Comparison of ENCODE assay signal across 8 cellular contexts in the genomic region with DNA sequence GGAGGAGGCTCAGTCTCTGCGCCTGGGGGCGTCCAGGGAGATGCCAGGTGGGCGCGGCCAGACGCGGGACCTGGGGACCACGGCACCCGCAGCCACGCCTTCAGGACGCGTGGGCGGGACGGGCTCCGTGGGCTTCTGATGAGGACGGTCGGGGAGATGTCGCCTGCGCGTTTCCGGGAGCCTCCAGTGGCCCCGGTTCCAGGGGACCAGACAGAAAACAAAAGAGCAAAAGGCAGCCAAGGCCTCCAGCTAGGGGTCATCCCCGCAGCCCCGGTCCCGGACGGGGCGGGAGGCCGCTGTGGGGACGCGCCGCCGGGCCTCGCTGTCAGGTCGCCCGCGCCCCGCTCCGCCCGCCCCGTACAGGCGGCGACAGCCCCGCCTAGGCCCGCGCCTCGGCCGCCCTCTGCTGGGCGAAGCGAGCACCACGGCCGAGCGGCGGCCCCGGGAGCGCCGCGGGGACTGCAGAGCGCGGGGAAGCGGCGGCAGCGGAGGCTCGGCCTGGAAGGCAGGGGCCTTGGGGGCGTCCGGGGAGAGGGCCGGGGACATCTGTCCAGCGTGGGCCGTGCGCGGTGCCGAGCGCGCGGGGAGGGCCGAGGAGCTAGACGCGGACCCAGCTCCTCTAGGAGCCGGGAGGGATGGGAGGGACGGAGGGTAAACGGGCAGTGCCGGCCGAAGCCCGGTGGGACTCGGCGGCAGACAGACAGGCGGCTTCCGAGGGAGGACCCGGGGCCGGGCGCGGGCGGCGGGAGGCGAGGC. TPM values are rescaled to one million over a fixed set of nuclear protein-coding genes. Genes with fewer than 3 reads are reported as not detected.
DNase-seq lines count a peak whose midpoint lies in the region; ATAC-seq and TF ChIP-seq lines count a peak whose summit lies in the region.

No MANE protein-coding gene starts in this region.

- H3K27ac ChIP-seq in OCI-LY7 (ENCODE audit: low read depth, low read length, poor library complexity, severe bottlenecking) (peak overlapping the region; percentile 34), esophagus muscularis mucosa (replicated peaks in 1 of 4) (peak overlapping the region; percentile 85 to 89 (median 88))

- peak overlapping the region; percentile 98 for H2AFZ ChIP-seq in OCI-LY7 (ENCODE audit: low read length)

- H3K27me3 ChIP-seq in Caco-2 (replicated peaks; ENCODE audit: control insufficient read depth, insufficient read depth, low read length) (no peaks in the 10 kb centered on the region), esophagus muscularis mucosa (no peaks in the 10 kb centered on the region)

- TF ChIP-seq CTCF in Caco-2 (IDR thresholded peaks at IDR 0.05; ENCODE audit: insufficient read depth in 1 of 2, low read depth in 1 of 2, low read length in 1 of 2, severe bottlenecking in 1 of 2, unreplicated experiment in 1 of 2) (peak; percentile 27 to 71), OCI-LY7 (conservative IDR thresholded peaks at IDR 0.05; ENCODE audit: low read length) (peak; percentile 70), esophagus muscularis mucosa (IDR thresholded peaks at IDR 0.05) (peak; percentile 92 to 96 (median 92))

- TF ChIP-seq EP300 in esophagus muscularis mucosa (IDR thresholded peaks at IDR 0.05), result no peak

- DNase-seq in Caco-2 (peak; percentile 49 to 89), HT-29 (ENCODE audit: low spot score) (peak; percentile 74), OCI-LY7 (ENCODE audit: low spot score) (peak; percentile 86), esophagus muscularis mucosa (ENCODE audit: extremely low spot score) (no peak), myocyte (ENCODE audit: low read depth) (peak; percentile 71)
- peak; percentile 91 for DNase-seq in activated T-cell treated with anti-CD3 and anti-CD28 coated beads, Interleukin-2, amount 50 U/mL, for 24 hours
- peak; percentile 61 to 66 for DNase-seq in stimulated activated CD8-positive, alpha-beta memory T cell treated with anti-CD3 and anti-CD28 coated beads, Interleukin-7, amount 100 ng/mL, for 48 hours (ENCODE audit: extremely low read depth in 1 of 2, low read depth in 1 of 2)

- no peak overlapping the region for H3K27ac Mint-ChIP-seq in Caco-2 (ENCODE audit: unreplicated experiment)
- peak overlapping the region; percentile 88 for H3K27ac Mint-ChIP-seq in activated T-cell treated with anti-CD3 and anti-CD28 coated beads, Interleukin-2, amount 50 U/mL, for 24 hours

- H3K4me3 Mint-ChIP-seq in Caco-2 (ENCODE audit: unreplicated experiment), result peak overlapping the region; percentile 79
- H3K4me3 Mint-ChIP-seq in activated T-cell treated with anti-CD3 and anti-CD28 coated beads, Interleukin-2, amount 50 U/mL, for 24 hours, result peak overlapping the region; percentile 80

- POLR2A ChIA-PET in Caco-2 (lab: Charles Lee), result no interaction called here
- POLR2A ChIA-PET in OCI-LY7 (lab: Charles Lee), result interaction anchor here (0.7 to 1.0 kb wide), 2 partner anchors 288 to 1960 kb away, joined by 3 read pairs; no protein-coding TSS in a partner anchor

- no peaks in the 10 kb centered on the region for H3K36me3 ChIP-seq in Caco-2 (ENCODE audit: control insufficient read depth, insufficient read depth, low read length)
- H3K36me3 ChIP-seq in OCI-LY7 (ENCODE audit: insufficient read depth, low read length), result no peaks in the 10 kb centered on the region
- H3K36me3 ChIP-seq in esophagus muscularis mucosa, result no peaks in the 10 kb centered on the region

- H3K36me3 Mint-ChIP-seq in Caco-2 (ENCODE audit: insufficient read depth, unreplicated experiment), result no peaks in the 10 kb centered on the region
- H3K36me3 Mint-ChIP-seq in activated T-cell treated with anti-CD3 and anti-CD28 coated beads, Interleukin-2, amount 50 U/mL, for 24 hours (ENCODE audit: low read depth), result no peaks in the 10 kb centered on the region

- peak; percentile 89 for ATAC-seq in GM21367 (IDR thresholded peaks at IDR 0.05; ENCODE audit: unreplicated experiment)

- intact Hi-C loops in Caco-2 (cut with micrococcal nuclease; ENCODE audit: unreplicated experiment) (loop anchor here (2.0 to 5.0 kb wide), 2 partner anchors 54 to 242 kb away; no protein-coding TSS in a partner anchor), OCI-LY7 (cut with micrococcal nuclease; ENCODE audit: unreplicated experiment) (loop anchor here (1.0 to 10.0 kb wide), 5 partner anchors 47 to 877 kb away; no protein-coding TSS in a partner anchor), esophagus muscularis mucosa (cut with DNase I) (loop anchor here (5.0 kb wide), 2 partner anchors 37 to 237 kb away; no protein-coding TSS in a partner anchor)

- peak overlapping the region; percentile 65 for H3K4me2 ChIP-seq in OCI-LY7 (ENCODE audit: low read length)

- H3K9me3 ChIP-seq in Caco-2 (no peaks in the 10 kb centered on the region), OCI-LY7 (ENCODE audit: low read length) (no peaks in the 10 kb centered on the region), esophagus muscularis mucosa (no peaks in the 10 kb centered on the region)

- no peaks in the 10 kb centered on the region for H3K4me1 Mint-ChIP-seq in Caco-2 (ENCODE audit: low read depth, unreplicated experiment)
- peaks cover 11% of the 10 kb centered on the region for H3K4me1 Mint-ChIP-seq in activated T-cell treated with anti-CD3 and anti-CD28 coated beads, Interleukin-2, amount 50 U/mL, for 24 hours (ENCODE audit: low read depth)

- no peaks in the 10 kb centered on the region for H3K27me3 Mint-ChIP-seq in Caco-2 (ENCODE audit: insufficient read depth, unreplicated experiment)
- H3K27me3 Mint-ChIP-seq in activated T-cell treated with anti-CD3 and anti-CD28 coated beads, Interleukin-2, amount 50 U/mL, for 24 hours, result no peaks in the 10 kb centered on the region

- H3K4me3 ChIP-seq in Caco-2 (ENCODE audit: low read depth, low read length) (peak overlapping the region; percentile 73), OCI-LY7 (ENCODE audit: low read depth, low read length, poor library complexity, severe bottlenecking) (peak overlapping the region; percentile 67), esophagus muscularis mucosa (peak overlapping the region; percentile 67 to 79 (median 68))

- CTCF ChIA-PET in Caco-2 (lab: Charles Lee) (interaction anchor here (0.6 kb wide), 1 partner anchor 1917 kb away, joined by 4 read pairs; no protein-coding TSS in a partner anchor), OCI-LY7 (lab: Charles Lee; ENCODE audit: unreplicated experiment) (interaction anchor here (0.5 to 1.4 kb wide), 3 partner anchors 14 to 254 kb away, joined by 3 to 4 read pairs (median 4); no protein-coding TSS in a partner anchor)

- H3K4me1 ChIP-seq in Caco-2, result no peaks in the 10 kb centered on the region
- H3K4me1 ChIP-seq in OCI-LY7 (ENCODE audit: insufficient read depth, low read length, poor library complexity, severe bottlenecking), result peaks cover 23% of the 10 kb centered on the region
- peaks cover 18 to 30% (median 24%) of the 10 kb centered on the region in 4 donors for H3K4me1 ChIP-seq in esophagus muscularis mucosa

- no peaks in the 10 kb centered on the region for H4K20me1 ChIP-seq in OCI-LY7 (ENCODE audit: insufficient read depth, low read length)

- H3K9me3 Mint-ChIP-seq in Caco-2 (ENCODE audit: unreplicated experiment), result peaks cover 14% of the 10 kb centered on the region
- H3K9me3 Mint-ChIP-seq in activated T-cell treated with anti-CD3 and anti-CD28 coated beads, Interleukin-2, amount 50 U/mL, for 24 hours, result peaks cover 8% of the 10 kb centered on the region

- WGBS in esophagus muscularis mucosa, result no CpG with 5 or more reads among the region's 93 CpGs

- BruUV-seq in Caco-2 (replicated peaks; lab: Mats Ljungman, UMichigan) (no TSS peak), OCI-LY7 (replicated peaks; lab: Mats Ljungman, UMichigan) (no TSS peak)

- H3K9me2 ChIP-seq in OCI-LY7 (ENCODE audit: insufficient read depth, low read length), result no peaks in the 10 kb centered on the region

- no peak for TF ChIP-seq POLR2A in esophagus muscularis mucosa (IDR thresholded peaks at IDR 0.05; ENCODE audit: low read depth)

- H3K79me2 ChIP-seq in OCI-LY7 (ENCODE audit: insufficient read depth, low read depth, low read length), result no peaks in the 10 kb centered on the region

RNA-seq across cellular contexts. Expression of a gene that starts 48.7 kb away (rescaled TPM):
- total RNA-seq in Caco-2 (2022), result 12.1 and 12.6 TPM in 2 replicates
- 1.7 and 4.3 TPM in 2 replicates for total RNA-seq in HT-29 (2014; rRNA removed; shearing (Covaris generic))
- 4.5 and 8.2 TPM in 2 replicates for total RNA-seq in OCI-LY7 (2014; rRNA removed; shearing (Covaris generic))
- total RNA-seq in OCI-LY7 (2022), result 9.2 and 10.4 TPM in 2 replicates
- 10 to 100 TPM in 1 of 4 donors, 1 to 10 TPM in 3; 6.1 to 10.1 (median 8.0) TPM for total RNA-seq in esophagus muscularis mucosa
- 5.4 and 7.8 TPM in 2 replicates for total RNA-seq in myocyte
- 5.6 TPM for polyA plus RNA-seq in myocyte (2012)
